In the genomic region with DNA sequence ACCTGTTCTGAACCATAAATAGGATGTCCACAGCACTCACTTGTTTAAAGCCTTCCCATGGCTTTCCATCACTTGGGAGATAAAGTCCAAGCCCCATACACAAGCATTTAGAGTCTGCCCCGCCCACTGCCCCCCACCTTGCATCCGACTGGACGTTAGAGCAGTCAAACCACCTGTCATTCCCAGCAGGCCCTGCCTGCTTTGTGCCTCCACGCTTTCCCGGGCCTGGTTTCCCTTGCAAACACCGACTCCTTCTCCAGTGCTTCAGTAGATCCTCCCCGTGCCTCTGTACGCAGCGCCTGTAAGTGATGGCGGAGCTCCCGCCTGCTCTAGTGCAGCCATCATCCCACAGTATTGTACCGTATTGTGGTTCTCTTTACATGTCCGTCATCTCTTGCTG, we compare ENCODE assay signal across 7 cellular contexts. TPM values are rescaled to one million over a fixed set of nuclear protein-coding genes. Genes with fewer than 3 reads are reported as not detected.
"Had no signal": no experiment of that assay in that cellular context is flagged by ENCODE, and none has a peak within 500 bp of the region (broad histone marks: within the 10 kb centered on the region; RNA-seq: fewer than 3 reads in every experiment).

No MANE protein-coding gene starts in this region.

- FAIRE-seq: H54, HTR-8/SVneo, K562 had no signal

- H3K4me3 Mint-ChIP-seq: H9 had no signal

- H3K27ac Mint-ChIP-seq: H9 had no signal

- H3K9me3 Mint-ChIP-seq: H9 had no signal

- H3K4me1 Mint-ChIP-seq: H9 had no signal

- H3K4me3 ChIP-seq: K562 had no signal

- DNase-seq: GOT3, H9, HCEC 1CT, IMR-90 had no signal

RNA-seq across cellular contexts. Expression of gene INSM1, which starts 38.3 kb away (rescaled TPM):
- total RNA-seq: IMR-90, K562 had no signal
- polyA plus RNA-seq: IMR-90, K562 had no signal
